ENCODE assay signal across 8 cellular contexts in genomic region chr10:38402442-38403346, GRCh38.
DNase-seq lines count a peak whose midpoint lies in the region; ATAC-seq and TF ChIP-seq lines count a peak whose summit lies in the region.
"Not testable (repeated sequence)": the region's sequence is repeated elsewhere in the genome, so short reads cannot be mapped to it uniquely, and the experiment has no call there.

No MANE protein-coding gene starts in this region.

- H4K20me1 ChIP-seq in OCI-LY7 (ENCODE audit: insufficient read depth, low read length), result not testable (repeated sequence)

- 0 out of 2 replicates have a peak overlapping the region, but pooled peaks have one; percentile 36 for H2AFZ ChIP-seq in OCI-LY7 (ENCODE audit: low read length)

- H3K4me3 ChIP-seq in OCI-LY7 (ENCODE audit: low read depth, low read length, poor library complexity, severe bottlenecking) (peak overlapping the region; percentile 70), epithelial cell of proximal tubule (ENCODE audit: low read depth, low read length) (peak overlapping the region; percentile 74)

- not testable (repeated sequence) for H3K9me3 ChIP-seq in OCI-LY7 (ENCODE audit: low read length)

- intact Hi-C loops in OCI-LY7 (cut with micrococcal nuclease; ENCODE audit: unreplicated experiment), result loop anchor here (2.0 kb wide), 1 partner anchor 426 kb away; the partner anchor contains the start of gene ZNF25

- TF ChIP-seq CTCF in OCI-LY7 (conservative IDR thresholded peaks at IDR 0.05; ENCODE audit: low read length); epithelial cell of proximal tubule (conservative IDR thresholded peaks at IDR 0.05; ENCODE audit: low read depth, low read length): not testable (repeated sequence)

- H3K27ac ChIP-seq in OCI-LY7 (ENCODE audit: low read depth, low read length, poor library complexity, severe bottlenecking), result peak overlapping the region; percentile 77

- not testable (repeated sequence) for H3K79me2 ChIP-seq in OCI-LY7 (ENCODE audit: insufficient read depth, low read depth, low read length)

- H3K4me1 ChIP-seq in OCI-LY7 (ENCODE audit: insufficient read depth, low read length, poor library complexity, severe bottlenecking), result not testable (repeated sequence)

- TSS peak; percentile 58 for BruUV-seq in OCI-LY7 (replicated peaks; lab: Mats Ljungman, UMichigan)

- peak overlapping the region; percentile 52 for H3K4me2 ChIP-seq in OCI-LY7 (ENCODE audit: low read length)

- peak; percentile 63 for DNase-seq in DMS79 (lab: John Stamatoyannopoulos, UW)
- DNase-seq in HuH-7.5 (ENCODE audit: low spot score), result peak; percentile 71
- peak; percentile 90 for DNase-seq in OCI-LY7 (ENCODE audit: low spot score)
- peak; percentile 87 for DNase-seq in activated T-cell treated with anti-CD3 and anti-CD28 coated beads for 48 hours (ENCODE audit: low read depth)
- peak; percentile 58 for DNase-seq in epithelial cell of proximal tubule (ENCODE audit: low read depth)
- DNase-seq in myocyte (ENCODE audit: low read depth), result peak; percentile 93
- peak; percentile 88 for DNase-seq in stimulated activated CD8-positive, alpha-beta memory T cell treated with anti-CD3 and anti-CD28 coated beads, Interleukin-7, amount 100 ng/mL, for 4 hours (ENCODE audit: low read depth in 2 of 2)

- POLR2A ChIA-PET in OCI-LY7 (lab: Charles Lee), result interaction anchor here (1.3 kb wide), 1 partner anchor 427 kb away, joined by 4 read pairs; no protein-coding TSS in a partner anchor

- H3K9me2 ChIP-seq in OCI-LY7 (ENCODE audit: insufficient read depth, low read length), result not testable (repeated sequence)

- CTCF ChIA-PET in OCI-LY7 (lab: Charles Lee; ENCODE audit: unreplicated experiment), result not testable (repeated sequence)

- not testable (repeated sequence) for H3K36me3 ChIP-seq in OCI-LY7 (ENCODE audit: insufficient read depth, low read length)

- ATAC-seq in GM21619 (IDR thresholded peaks at IDR 0.05; ENCODE audit: unreplicated experiment), result peak; percentile 97

Comparison
In these comparisons a context has a peak if more than half of its experiments do, and no peak if none do; other contexts are left out.
1. Peak in every context shown above with its lines: DNase-seq, ATAC-seq, H3K4me3 ChIP-seq and H3K27ac ChIP-seq.